Comparison of ENCODE assay signal across 8 cellular contexts in genomic region chr19:55503447-55504251, GRCh38. TPM values are rescaled to one million over a fixed set of nuclear protein-coding genes. Genes with fewer than 3 reads are reported as not detected.
DNase-seq lines count a peak whose midpoint lies in the region; ATAC-seq and TF ChIP-seq lines count a peak whose summit lies in the region.

No MANE protein-coding gene starts in this region.

- H3K4me1 ChIP-seq in OCI-LY7 (ENCODE audit: insufficient read depth, low read length, poor library complexity, severe bottlenecking): peaks cover 8% of the 10 kb centered on the region
- no peaks in the 10 kb centered on the region for H3K4me1 ChIP-seq in esophagus (ENCODE audit: control insufficient read depth in 2 of 2, insufficient read depth in 2 of 2, low read length in 1 of 2)
- H3K4me1 ChIP-seq in muscle layer of duodenum (ENCODE audit: control insufficient read depth in 1 of 2, insufficient read depth in 2 of 2, low read length in 2 of 2): peaks cover 0 to 6% of the 10 kb centered on the region in 2 donors

- CTCF ChIA-PET in OCI-LY7 (lab: Charles Lee; ENCODE audit: unreplicated experiment): interaction anchor here (0.6 to 1.9 kb wide), 6 partner anchors 11 to 127 kb away, joined by 3 to 10 read pairs (median 4); partner anchors contain the start of genes ISOC2 and ZNF628

- H3K4me3 ChIP-seq in OCI-LY7 (ENCODE audit: low read depth, low read length, poor library complexity, severe bottlenecking) (peak overlapping the region; percentile 63), esophagus (ENCODE audit: low read depth in 1 of 2, low read length in 2 of 2) (peak overlapping the region; percentile 27 to 40), muscle layer of duodenum (ENCODE audit: low read depth in 1 of 2, low read length in 2 of 2) (peak overlapping the region; percentile 39 to 60)

- H3K9me3 ChIP-seq in OCI-LY7 (ENCODE audit: low read length): no peaks in the 10 kb centered on the region
- H3K9me3 ChIP-seq in esophagus (ENCODE audit: control insufficient read depth in 2 of 2, insufficient read depth in 1 of 2, low read depth in 1 of 2, low read length in 1 of 2): no peaks in the 10 kb centered on the region
- H3K9me3 ChIP-seq in muscle layer of duodenum (ENCODE audit: control insufficient read depth in 1 of 2, low read length in 2 of 2): no peaks in the 10 kb centered on the region

- H3K27ac ChIP-seq in OCI-LY7 (ENCODE audit: low read depth, low read length, poor library complexity, severe bottlenecking) (peak overlapping the region; percentile 56), esophagus (ENCODE audit: low read depth in 2 of 2, low read length in 1 of 2) (peak overlapping the region; percentile 58 to 76), muscle layer of duodenum (ENCODE audit: low read length) (no peak overlapping the region)

- H4K20me1 ChIP-seq in OCI-LY7 (ENCODE audit: insufficient read depth, low read length): no peaks in the 10 kb centered on the region

- no TSS peak for BruUV-seq in OCI-LY7 (replicated peaks; lab: Mats Ljungman, UMichigan)

- peak overlapping the region; percentile 57; the same call in 1 of the 2 replicates for H3K4me2 ChIP-seq in OCI-LY7 (ENCODE audit: low read length)

- WGBS in esophagus, 2 donors: 17 to 20% methylated on average over 67 to 68 of the region's 68 CpGs

- H3K36me3 ChIP-seq in OCI-LY7 (ENCODE audit: insufficient read depth, low read length): no peaks in the 10 kb centered on the region
- no peaks in the 10 kb centered on the region for H3K36me3 ChIP-seq in esophagus (ENCODE audit: control insufficient read depth in 2 of 2, insufficient read depth in 2 of 2, low read length in 1 of 2)
- peaks cover 0 to 37% of the 10 kb centered on the region in 2 donors for H3K36me3 ChIP-seq in muscle layer of duodenum (ENCODE audit: control insufficient read depth in 1 of 2, insufficient read depth in 2 of 2, low read length in 2 of 2)

- H3K79me2 ChIP-seq in OCI-LY7 (ENCODE audit: insufficient read depth, low read depth, low read length): no peaks in the 10 kb centered on the region

- H3K9me2 ChIP-seq in OCI-LY7 (ENCODE audit: insufficient read depth, low read length): no peaks in the 10 kb centered on the region

- DNase-seq in DMS 273 treated with DMSO at 0.1 percent for 48 hours (lab: John Stamatoyannopoulos, UW): peak; percentile 54
- DNase-seq in HuH-7.5 (ENCODE audit: low spot score): peak; percentile 94
- DNase-seq in OCI-LY7 (ENCODE audit: low spot score): peak; percentile 96
- peak; percentile 94 for DNase-seq in activated T-cell treated with anti-CD3 and anti-CD28 coated beads for 4 hours
- peak; percentile 83 to 92 for DNase-seq in stimulated activated CD8-positive, alpha-beta memory T cell treated with anti-CD3 and anti-CD28 coated beads, Interleukin-7, amount 100 ng/mL, for 1 hour (ENCODE audit: low read depth in 2 of 2)

- TF ChIP-seq CTCF in OCI-LY7 (conservative IDR thresholded peaks at IDR 0.05; ENCODE audit: low read length): peak; percentile 98

- intact Hi-C loops in OCI-LY7 (cut with micrococcal nuclease; ENCODE audit: unreplicated experiment): loop anchor here (1.0 kb wide), 1 partner anchor 35 kb away; no protein-coding TSS in a partner anchor

- peak overlapping the region; percentile 93 for H2AFZ ChIP-seq in OCI-LY7 (ENCODE audit: low read length)

- H3K27me3 ChIP-seq in esophagus (ENCODE audit: control insufficient read depth in 1 of 2, insufficient read depth in 2 of 2, low read length in 2 of 2) (no peaks in the 10 kb centered on the region), muscle layer of duodenum (ENCODE audit: low read depth, low read length) (no peaks in the 10 kb centered on the region)

- peak; percentile 83 for ATAC-seq in GM21526 (IDR thresholded peaks at IDR 0.05; ENCODE audit: low FRiP score, unreplicated experiment)

- POLR2A ChIA-PET in OCI-LY7 (lab: Charles Lee): interaction anchor here (0.6 to 1.4 kb wide), 6 partner anchors 11 to 253 kb away, joined by 3 to 4 read pairs (median 3); partner anchors contain the start of genes ZNF628 and ZNF784

RNA-seq across cellular contexts. Expression of gene SSC5D, which starts 15.4 kb away (rescaled TPM):
- total RNA-seq in OCI-LY7 (2014; rRNA removed; shearing (Covaris generic)): 0.23 and 0.50 TPM in 2 replicates
- 1.7 and 2.7 TPM in 2 replicates for total RNA-seq in OCI-LY7 (2022)
- 1 to 10 TPM in 1 of 2 donors, under 1 TPM in 1; 0.92 to 1.0 TPM for polyA plus RNA-seq in esophagus

RNA-seq across cellular contexts. Expression of gene NAT14, which starts 18.7 kb away (rescaled TPM):
- total RNA-seq in OCI-LY7 (2014; rRNA removed; shearing (Covaris generic)): 29.1 and 33.2 TPM in 2 replicates
- total RNA-seq in OCI-LY7 (2022): 24.2 and 28.3 TPM in 2 replicates
- 1 to 10 TPM; 4.2 to 6.8 TPM for polyA plus RNA-seq in esophagus

RNA-seq across cellular contexts. Expression of gene ZNF628, which starts 27.2 kb away (rescaled TPM):
- 1.8 and 5.2 TPM in 2 replicates for total RNA-seq in OCI-LY7 (2014; rRNA removed; shearing (Covaris generic))
- 8.6 and 10.6 TPM in 2 replicates for total RNA-seq in OCI-LY7 (2022)
- 1 to 10 TPM; 3.8 to 7.0 TPM for polyA plus RNA-seq in esophagus

RNA-seq across cellular contexts. Expression of gene SBK2, which starts 33.3 kb away (rescaled TPM):
- not detected in 2 replicates for total RNA-seq in OCI-LY7 (2014; rRNA removed; shearing (Covaris generic))
- not detected in 2 replicates for total RNA-seq in OCI-LY7 (2022)
- polyA plus RNA-seq in esophagus: not detected

RNA-seq across cellular contexts. Expression of gene C19orf85, which starts 39.1 kb away (rescaled TPM):
- not detected in 2 replicates for total RNA-seq in OCI-LY7 (2014; rRNA removed; shearing (Covaris generic))
- total RNA-seq in OCI-LY7 (2022): not detected in 2 replicates
- under 1 TPM in 1 of 2 donors, not detected in 1; 0.04 TPM for polyA plus RNA-seq in esophagus
